9 cellular contexts compared by ENCODE assay signal in the genomic region with DNA sequence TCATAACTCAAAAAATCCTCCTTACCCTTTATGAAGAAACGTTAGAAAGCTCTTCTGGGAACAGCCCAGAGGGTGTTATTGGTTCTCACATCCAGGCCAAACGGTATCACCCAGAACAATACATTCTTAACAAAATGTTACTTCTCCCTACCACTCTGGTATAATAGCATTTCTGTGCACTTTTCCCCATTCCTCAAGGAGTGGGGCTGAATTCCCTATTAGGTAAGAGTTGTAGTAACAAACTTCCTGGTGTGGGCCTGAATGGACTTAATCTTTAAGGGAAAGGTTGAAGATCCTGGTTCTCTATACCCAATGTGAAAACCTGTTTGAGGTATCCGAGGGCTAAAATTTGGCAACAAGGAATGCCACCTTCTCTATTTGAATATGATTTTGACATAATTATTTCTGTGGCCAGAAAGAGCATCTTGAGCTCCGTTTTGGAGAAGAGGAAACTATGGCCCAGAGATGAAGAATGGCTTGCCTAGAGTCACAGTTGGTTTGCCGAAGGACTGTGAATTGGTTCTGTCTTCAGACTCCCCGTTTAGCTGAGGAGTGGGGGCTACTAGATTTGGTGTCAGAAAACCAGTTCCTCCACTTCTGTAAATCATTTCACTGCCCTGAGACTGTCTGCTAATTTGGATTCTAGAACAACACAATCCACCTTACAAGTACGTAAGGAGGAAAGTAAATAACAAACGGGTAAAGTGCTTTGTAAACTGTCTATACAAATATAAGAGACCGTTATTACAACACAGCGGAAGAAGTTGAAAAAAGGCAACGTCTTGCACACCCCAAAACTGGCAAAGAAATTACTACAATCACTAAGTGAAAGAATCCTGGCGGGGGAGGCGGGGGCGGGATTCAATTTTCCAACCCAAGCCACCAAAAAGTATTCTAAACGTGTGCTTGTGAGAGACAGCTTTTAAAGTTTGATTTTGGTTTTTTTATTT. TPM values are rescaled to one million over a fixed set of nuclear protein-coding genes. Genes with fewer than 3 reads are reported as not detected.
DNase-seq lines count a peak whose midpoint lies in the region; FAIRE-seq lines count a peak whose summit lies in the region.
"Had no signal": no experiment of that assay in that cellular context is flagged by ENCODE, and none has a peak within 500 bp of the region (broad histone marks: within the 10 kb centered on the region; RNA-seq: fewer than 3 reads in every experiment).

No MANE protein-coding gene starts in this region.

- peaks cover 4 to 27% (median 6%) of the 10 kb centered on the region in 3 donors for H3K36me3 Mint-ChIP-seq in CD8-positive, alpha-beta memory T cell

- CTCF ChIA-PET in CD8-positive, alpha-beta memory T cell (lab: Charles Lee) = interaction anchor here (0.7 to 0.9 kb wide), 2 partner anchors 19 to 48 kb away, joined by 3 read pairs; no protein-coding TSS in a partner anchor

- H3K27ac ChIP-seq in CD8-positive, alpha-beta memory T cell (ENCODE audit: low read depth, low read length) = peak overlapping the region; percentile 98

- no peaks in the 10 kb centered on the region for H3K27me3 ChIP-seq in CD8-positive, alpha-beta memory T cell (ENCODE audit: insufficient read depth, low read length, poor library complexity, severe bottlenecking)
- no peaks in the 10 kb centered on the region for H3K27me3 ChIP-seq in skeletal muscle satellite cell (ENCODE audit: control insufficient read depth, insufficient read depth, low read length)

- H3K27ac Mint-ChIP-seq in CD8-positive, alpha-beta memory T cell = peak overlapping the region in 6 of 8 donors; percentile 95 to 99 (median 97)

- peak overlapping the region; percentile 96 for H3K4me3 ChIP-seq in CD8-positive, alpha-beta memory T cell (ENCODE audit: low read length)
- peak overlapping the region; percentile 94 for H3K4me3 ChIP-seq in skeletal muscle satellite cell (ENCODE audit: low read length)

- H3K9me3 Mint-ChIP-seq in CD8-positive, alpha-beta memory T cell = no peaks in the 10 kb centered on the region

- peak overlapping the region; percentile 99 for H3K4me2 ChIP-seq in skeletal muscle satellite cell (ENCODE audit: low read length)

- no peaks in the 10 kb centered on the region for H3K36me3 ChIP-seq in CD8-positive, alpha-beta memory T cell (ENCODE audit: insufficient read depth, low read length)
- H3K36me3 ChIP-seq in skeletal muscle satellite cell (ENCODE audit: insufficient read depth, low read length) = peaks cover 7% of the 10 kb centered on the region

- peaks cover 18% of the 10 kb centered on the region for H3K4me1 ChIP-seq in CD8-positive, alpha-beta memory T cell (ENCODE audit: insufficient read depth, low read length)
- H3K4me1 ChIP-seq in skeletal muscle satellite cell (ENCODE audit: control insufficient read depth, insufficient read depth, low read length) = peaks cover 5% of the 10 kb centered on the region

- H3K4me1 Mint-ChIP-seq in CD8-positive, alpha-beta memory T cell = peaks cover 17 to 27% (median 21%) of the 10 kb centered on the region in 3 donors

- H3K9ac ChIP-seq in skeletal muscle satellite cell (ENCODE audit: low read depth, low read length) = peak overlapping the region; percentile 91

- peak in 4 of 5 donors; percentile 10 to 28 (median 22) for DNase-seq in CD8-positive, alpha-beta memory T cell
- peak; percentile 49 to 56 for DNase-seq in Kasumi-1 (lab: John Stamatoyannopoulos, UW)
- peak; percentile 34 for DNase-seq in activated T-cell treated with anti-CD3 and anti-CD28 coated beads, Interleukin-2, amount 50 U/mL, for 1 hour
- DNase-seq in globus pallidus (ENCODE audit: low spot score) = peak; percentile 32
- no peak for DNase-seq in urothelium cell line (ENCODE audit: low spot score)
- DNase-seq in effector CD4-positive, alpha-beta T cell = no peak
- DNase-seq in NCI-H524 (lab: John Stamatoyannopoulos, UW) = no peak

- H3K27me3 Mint-ChIP-seq in CD8-positive, alpha-beta memory T cell = peaks cover 0 to 1% of the 10 kb centered on the region in 2 donors

- no peaks in the 10 kb centered on the region for H3K9me3 ChIP-seq in CD8-positive, alpha-beta memory T cell (ENCODE audit: low read length)
- H3K9me3 ChIP-seq in skeletal muscle satellite cell (replicated peaks; ENCODE audit: low read length) = no peaks in the 10 kb centered on the region

- H3K4me3 Mint-ChIP-seq in CD8-positive, alpha-beta memory T cell = peak overlapping the region in 1 of 7 donors; percentile 93

- POLR2A ChIA-PET in CD8-positive, alpha-beta memory T cell (lab: Charles Lee) = interaction anchor here (0.5 to 2.4 kb wide), 11 partner anchors 22 to 1276 kb away, joined by 3 to 15 read pairs (median 5); partner anchors contain the start of genes APH1A and RPRD2

- no peak for FAIRE-seq in urothelium cell line (lab: Jason Lieb, UNC)

RNA-seq across cellular contexts. Expression of gene ANP32E, which starts 2.3 kb away (rescaled TPM):
- total RNA-seq in CD8-positive, alpha-beta memory T cell = 100 to 1,000 TPM; 154 TPM
- polyA plus RNA-seq in CD8-positive, alpha-beta memory T cell = 57.9 TPM
- 17.9 and 22.3 TPM in 2 replicates for total RNA-seq in skeletal muscle satellite cell (2012; rRNA removed)

RNA-seq across cellular contexts. Expression of gene CA14, which starts 23.9 kb away (rescaled TPM):
- not detected for total RNA-seq in CD8-positive, alpha-beta memory T cell
- polyA plus RNA-seq in CD8-positive, alpha-beta memory T cell = 0.20 TPM
- not detected in 2 replicates for total RNA-seq in skeletal muscle satellite cell (2012; rRNA removed)
- total RNA-seq: LHCN-M2 had no signal

RNA-seq across cellular contexts. Expression of gene APH1A, which starts 35.2 kb away (rescaled TPM):
- 100 to 1,000 TPM; 139 to 140 TPM for total RNA-seq in CD8-positive, alpha-beta memory T cell
- 63.4 TPM for polyA plus RNA-seq in CD8-positive, alpha-beta memory T cell
- 82.6 and 85.0 TPM in 2 replicates for total RNA-seq in skeletal muscle satellite cell (2012; rRNA removed)

RNA-seq across cellular contexts. Expression of gene C1orf54, which starts 39.0 kb away (rescaled TPM):
- under 1 TPM; 0.60 to 0.61 TPM for total RNA-seq in CD8-positive, alpha-beta memory T cell
- polyA plus RNA-seq in CD8-positive, alpha-beta memory T cell = 4.0 TPM
- total RNA-seq in skeletal muscle satellite cell (2012; rRNA removed) = 7.9 and 10.7 TPM in 2 replicates

RNA-seq across cellular contexts. Expression of gene CIART, which starts 48.7 kb away (rescaled TPM):
- 1 to 10 TPM in 1 of 2 experiments, under 1 TPM in 1; 0.81 to 1.7 TPM for total RNA-seq in CD8-positive, alpha-beta memory T cell
- polyA plus RNA-seq in CD8-positive, alpha-beta memory T cell = 0.60 TPM
- total RNA-seq in skeletal muscle satellite cell (2012; rRNA removed) = 1.3 and 4.8 TPM in 2 replicates

Comparison
In these comparisons a context has a peak if more than half of its experiments do, and no peak if none do; other contexts are left out.
1. DNase-seq: peak in CD8-positive, alpha-beta memory T cell (4 of 5), Kasumi-1 (2 of 2), activated T-cell treated with anti-CD3 and anti-CD28 coated beads, Interleukin-2, amount 50 U/mL, for 1 hour (single experiment) and globus pallidus (single experiment); none in urothelium cell line (single experiment), effector CD4-positive, alpha-beta T cell (single experiment) and NCI-H524 (0 of 2).